In genomic region chr4:85474818-85475630, GRCh38 we compare ENCODE assay signal across 8 cellular contexts. TPM values are rescaled to one million over a fixed set of nuclear protein-coding genes. Genes with fewer than 3 reads are reported as not detected.
DNase-seq lines count a peak whose midpoint lies in the region; ATAC-seq and TF ChIP-seq lines count a peak whose summit lies in the region.

Gene ARHGAP24, plus strand, starts transcription at chr4:85475150.

- no peaks in the 10 kb centered on the region for H3K36me3 Mint-ChIP-seq in osteocyte (ENCODE audit: unreplicated experiment)
- no peaks in the 10 kb centered on the region for H3K36me3 Mint-ChIP-seq in CD8-positive, alpha-beta T cell

- H3K27ac ChIP-seq in CD8-positive, alpha-beta T cell (ENCODE audit: low read depth, low read length), result no peak within 1 kb of the TSS

- peak; percentile 96 for DNase-seq in DMS 273 (lab: John Stamatoyannopoulos, UW; ENCODE audit: unreplicated experiment)
- DNase-seq in NCI-H526 (lab: John Stamatoyannopoulos, UW), result peak; percentile 77 to 80
- DNase-seq in adipocyte (ENCODE audit: low read depth), result peak; percentile 98
- DNase-seq in cardiac septum (ENCODE audit: low spot score), result peak; percentile 92
- no peak for DNase-seq in osteocyte (ENCODE audit: extremely low spot score, unreplicated experiment)
- no peak for DNase-seq in CD8-positive, alpha-beta T cell

- H3K4me3 ChIP-seq in adipocyte (ENCODE audit: low read length), result peak within 1 kb of the TSS; percentile 92
- no peak within 1 kb of the TSS for H3K4me3 ChIP-seq in CD8-positive, alpha-beta T cell (ENCODE audit: low read depth, low read length)

- H3K9me3 Mint-ChIP-seq in osteocyte (ENCODE audit: unreplicated experiment), result no peaks in the 10 kb centered on the region
- no peaks in the 10 kb centered on the region for H3K9me3 Mint-ChIP-seq in CD8-positive, alpha-beta T cell

- CTCF ChIA-PET in CD8-positive, alpha-beta T cell (lab: Charles Lee), result no interaction called here

- intact Hi-C loops in cardiac septum (cut with DNase I), result loop anchor here (5.0 kb wide), 4 partner anchors 43 to 267 kb away; no protein-coding TSS in a partner anchor
- intact Hi-C loops in CD8-positive, alpha-beta T cell (cut with DNase I, micrococcal nuclease), result no loop called here

- H3K27me3 Mint-ChIP-seq in osteocyte (ENCODE audit: unreplicated experiment), result peaks cover 60% of the 10 kb centered on the region
- peaks cover 12% of the 10 kb centered on the region for H3K27me3 Mint-ChIP-seq in CD8-positive, alpha-beta T cell (ENCODE audit: low read depth)

- no peaks in the 10 kb centered on the region for H3K9me3 ChIP-seq in adipocyte (ENCODE audit: control insufficient read depth, low read length)
- no peaks in the 10 kb centered on the region for H3K9me3 ChIP-seq in CD8-positive, alpha-beta T cell (ENCODE audit: low read length)

- H3K4me3 Mint-ChIP-seq in osteocyte (ENCODE audit: unreplicated experiment), result peak within 1 kb of the TSS; percentile 79
- no peak within 1 kb of the TSS for H3K4me3 Mint-ChIP-seq in CD8-positive, alpha-beta T cell

- peaks cover 8% of the 10 kb centered on the region for H3K4me1 Mint-ChIP-seq in osteocyte (ENCODE audit: unreplicated experiment)
- peaks cover 6% of the 10 kb centered on the region for H3K4me1 Mint-ChIP-seq in CD8-positive, alpha-beta T cell (ENCODE audit: low read depth)

- no peak within 1 kb of the TSS for H3K27ac Mint-ChIP-seq in osteocyte (ENCODE audit: unreplicated experiment)
- no peak within 1 kb of the TSS for H3K27ac Mint-ChIP-seq in CD8-positive, alpha-beta T cell

- H3K4me1 ChIP-seq in adipocyte (ENCODE audit: control insufficient read depth, insufficient read depth, low read length), result peaks cover 53% of the 10 kb centered on the region
- no peaks in the 10 kb centered on the region for H3K4me1 ChIP-seq in CD8-positive, alpha-beta T cell (ENCODE audit: insufficient read depth, low read length)

- H3K27me3 ChIP-seq in adipocyte (replicated peaks; ENCODE audit: control insufficient read depth, insufficient read depth, low read length), result no peaks in the 10 kb centered on the region
- H3K27me3 ChIP-seq in CD8-positive, alpha-beta T cell (ENCODE audit: insufficient read depth, low read length), result no peaks in the 10 kb centered on the region

- no peak for TF ChIP-seq CTCF in osteocyte (IDR thresholded peaks at IDR 0.05)
- TF ChIP-seq CTCF in CD8-positive, alpha-beta T cell (IDR thresholded peaks at IDR 0.05), result no peak

- ATAC-seq in GM19395 (IDR thresholded peaks at IDR 0.05; ENCODE audit: unreplicated experiment) (peak; percentile 95), HG03432 (IDR thresholded peaks at IDR 0.05; ENCODE audit: unreplicated experiment) (peak; percentile 95)
- no peak for ATAC-seq in CD8-positive, alpha-beta T cell

- H3K9ac ChIP-seq in adipocyte (ENCODE audit: low read length), result peak within 1 kb of the TSS; percentile 91

- no peaks in the 10 kb centered on the region for H3K36me3 ChIP-seq in adipocyte (ENCODE audit: control insufficient read depth, insufficient read depth, low read length, severe bottlenecking)
- no peaks in the 10 kb centered on the region for H3K36me3 ChIP-seq in CD8-positive, alpha-beta T cell (ENCODE audit: insufficient read depth, low read length)

- POLR2A ChIA-PET in CD8-positive, alpha-beta T cell (lab: Charles Lee), result no interaction called here

RNA-seq across cellular contexts. Expression of gene ARHGAP24, which starts in this region (rescaled TPM):
- total RNA-seq in cardiac septum (60.1 TPM), osteocyte (29.3 and 29.6 TPM in 2 replicates)
- under 1 TPM; 0.76 to 0.92 TPM for total RNA-seq in CD8-positive, alpha-beta T cell

Comparison
In these comparisons a context has a peak if more than half of its experiments do, and no peak if none do; other contexts are left out.
1. RNA of gene ARHGAP24 (total RNA-seq): 60.1 TPM in cardiac septum (single experiment) and 29.3 to 29.6 TPM in osteocyte; 0.76 to 0.92 TPM in CD8-positive, alpha-beta T cell; every median in the first group is over 10 times any median in the second.
2. DNase-seq: peak in DMS 273 (single experiment), NCI-H526 (2 of 2), adipocyte (single experiment) and cardiac septum (single experiment); none in osteocyte (single experiment) and CD8-positive, alpha-beta T cell (0 of 7).